ENCODE assay signal across 17 cellular contexts in genomic region chr6:113713665-113714064, GRCh38.
DNase-seq lines count a peak whose midpoint lies in the region; ATAC-seq and TF ChIP-seq lines count a peak whose summit lies in the region.
"Had no signal": no experiment of that assay in that cellular context is flagged by ENCODE, and none has a peak within 500 bp of the region (broad histone marks: within the 10 kb centered on the region; RNA-seq: fewer than 3 reads in every experiment).

No MANE protein-coding gene starts in this region.

- H3K9me2 ChIP-seq in PC-9 (ENCODE audit: insufficient read depth), result no peaks in the 10 kb centered on the region

- H3F3A ChIP-seq in PC-9 (ENCODE audit: insufficient read depth, low read depth) (peaks cover 5% of the 10 kb centered on the region; the same call in 1 of the 2 replicates), neural progenitor cell (ENCODE audit: low read depth) (no peaks in the 10 kb centered on the region)

- no TSS peak for BruUV-seq in PC-9 (replicated peaks; lab: Mats Ljungman, UMichigan)

- no peak overlapping the region for H3K4me3 ChIP-seq in PC-9
- H3K4me3 ChIP-seq in neural progenitor cell, result no peak overlapping the region
- H3K4me3 ChIP-seq in H7 (ENCODE audit: insufficient read depth, low read depth, low read length), result no peak overlapping the region
- H3K4me3 ChIP-seq: BLaER1, K562 had no signal

- H3K9ac ChIP-seq in neural progenitor cell, result no peak overlapping the region
- H3K9ac ChIP-seq: BLaER1 had no signal

- POLR2A ChIA-PET in PC-9 (lab: Charles Lee; ENCODE audit: unreplicated experiment) (no interaction called here), WTC11 (lab: Charles Lee) (no interaction called here)

- H3K4me1 Mint-ChIP-seq in neural progenitor cell (peaks cover 8% of the 10 kb centered on the region), WTC11 (no peaks in the 10 kb centered on the region)
- H3K4me1 Mint-ChIP-seq: CD8-positive, alpha-beta memory T cell had no signal

- H4K20me1 ChIP-seq in PC-9 (ENCODE audit: insufficient read depth) (no peaks in the 10 kb centered on the region), neural progenitor cell (ENCODE audit: low read depth) (no peaks in the 10 kb centered on the region)
- H4K20me1 ChIP-seq: BLaER1 had no signal

- H3K79me2 ChIP-seq in PC-9 (ENCODE audit: low read depth) (no peaks in the 10 kb centered on the region), neural progenitor cell (ENCODE audit: low read depth) (no peaks in the 10 kb centered on the region)

- intact Hi-C loops in PC-9 (cut with micrococcal nuclease; ENCODE audit: unreplicated experiment), result no loop called here

- ATAC-seq in WTC11, result no peak
- ATAC-seq in GM19397 (IDR thresholded peaks at IDR 0.05; ENCODE audit: unreplicated experiment), result no peak
- ATAC-seq: K562 had no signal

- H3K36me3 Mint-ChIP-seq in neural progenitor cell, result no peaks in the 10 kb centered on the region
- H3K36me3 Mint-ChIP-seq in WTC11, result no peaks in the 10 kb centered on the region
- H3K36me3 Mint-ChIP-seq: CD8-positive, alpha-beta memory T cell had no signal

- TF ChIP-seq CTCF in PC-9 (conservative IDR thresholded peaks at IDR 0.05) (no peak), neural progenitor cell (IDR thresholded peaks at IDR 0.05) (no peak), WTC11 (IDR thresholded peaks at IDR 0.05) (no peak)

- CTCF ChIA-PET in PC-9 (lab: Charles Lee), result no interaction called here
- CTCF ChIA-PET in WTC11 (lab: Charles Lee), result interaction anchor here (1.7 kb wide), 1 partner anchor 145 kb away, joined by 4 read pairs; no protein-coding TSS in a partner anchor

- H3K27ac Mint-ChIP-seq in neural progenitor cell (no peak overlapping the region), WTC11 (no peak overlapping the region)
- H3K27ac Mint-ChIP-seq: CD8-positive, alpha-beta memory T cell; HFFc6 had no signal

- H3K36me3 ChIP-seq in PC-9 (ENCODE audit: low read depth), result no peaks in the 10 kb centered on the region
- no peaks in the 10 kb centered on the region for H3K36me3 ChIP-seq in neural progenitor cell
- H3K36me3 ChIP-seq in H7 (replicated peaks; ENCODE audit: control insufficient read depth, insufficient read depth, low read length), result no peaks in the 10 kb centered on the region
- H3K36me3 ChIP-seq: BLaER1 had no signal

- no peaks in the 10 kb centered on the region for H3K9me3 Mint-ChIP-seq in neural progenitor cell
- 0 out of 2 replicates have a peak, but pooled peaks cover 3% of the 10 kb centered on the region for H3K9me3 Mint-ChIP-seq in WTC11
- H3K9me3 Mint-ChIP-seq: HFFc6 had no signal

- H3K4me1 ChIP-seq in PC-9 (replicated peaks; ENCODE audit: insufficient read depth) (peaks cover 12% of the 10 kb centered on the region), neural progenitor cell (no peaks in the 10 kb centered on the region)
- H3K4me1 ChIP-seq: BLaER1 had no signal

- no peaks in the 10 kb centered on the region for H3K27me3 ChIP-seq in PC-9 (ENCODE audit: insufficient read depth, low read depth)
- H3K27me3 ChIP-seq in neural progenitor cell, result no peaks in the 10 kb centered on the region
- no peaks in the 10 kb centered on the region for H3K27me3 ChIP-seq in H7 (ENCODE audit: control insufficient read depth, insufficient read depth, low read length)
- H3K27me3 ChIP-seq: BLaER1 had no signal

- no peak overlapping the region for H3K4me3 Mint-ChIP-seq in neural progenitor cell
- no peak overlapping the region for H3K4me3 Mint-ChIP-seq in WTC11
- H3K4me3 Mint-ChIP-seq: CD8-positive, alpha-beta memory T cell; HFFc6 had no signal

- H2AFZ ChIP-seq in PC-9 (peak overlapping the region; percentile 52; the same call in 1 of the 2 replicates), neural progenitor cell (replicated peaks) (peak overlapping the region; percentile 24)

- H3K27ac ChIP-seq in PC-9 (no peak overlapping the region), neural progenitor cell (no peak overlapping the region)
- H3K27ac ChIP-seq: BLaER1 had no signal

- peaks cover 5% of the 10 kb centered on the region for H3K27me3 Mint-ChIP-seq in neural progenitor cell (ENCODE audit: insufficient read depth, low read depth)
- no peaks in the 10 kb centered on the region for H3K27me3 Mint-ChIP-seq in WTC11 (ENCODE audit: low read depth)

- H3K9me3 ChIP-seq in PC-9 (ENCODE audit: insufficient read depth, low read depth) (no peaks in the 10 kb centered on the region), neural progenitor cell (ENCODE audit: low read depth) (no peaks in the 10 kb centered on the region)
- H3K9me3 ChIP-seq: BLaER1, Caco-2 had no signal

- H3K4me2 ChIP-seq in PC-9, result 0 out of 2 replicates have a peak overlapping the region, but pooled peaks have one; percentile 5
- no peak overlapping the region for H3K4me2 ChIP-seq in neural progenitor cell
- H3K4me2 ChIP-seq: BLaER1 had no signal

- DNase-seq in NCI-H510A treated with DMSO at 0.1 percent for 48 hours (lab: John Stamatoyannopoulos, UW), result peak; percentile 4
- DNase-seq in NCI-H510A (lab: John Stamatoyannopoulos, UW), result no peak
- DNase-seq in PC-9, result no peak
- no peak for DNase-seq in neural progenitor cell (ENCODE audit: low spot score)
- no peak for DNase-seq in WTC11 (ENCODE audit: low spot score)
- DNase-seq in H7, result no peak
- DNase-seq: 8988T; AML-193; Caco-2; CD8-positive, alpha-beta memory T cell; EL; GOT3; HCEC 1CT; HFFc6 had no signal

TF ChIP-seq in WTC11, 78 proteins besides CTCF, POLR2A, EP300 and RAD21:
- TF ChIP-seq STAT6 (CRISPR knock-in tag; conservative IDR thresholded peaks at IDR 0.05; ENCODE audit: low read depth) (no peak), JAZF1 (CRISPR knock-in tag; IDR thresholded peaks at IDR 0.05) (no peak), CREM (CRISPR knock-in tag; IDR thresholded peaks at IDR 0.05) (no peak), ZNF232 (CRISPR knock-in tag; IDR thresholded peaks at IDR 0.05) (no peak)
